In genomic region chr5:16007750-16008415, GRCh38 we compare ENCODE assay signal across 22 cellular contexts.
"Had no signal": no experiment of that assay in that cellular context is flagged by ENCODE, and none has a peak within 500 bp of the region (broad histone marks: within the 10 kb centered on the region; RNA-seq: fewer than 3 reads in every experiment).

No MANE protein-coding gene starts in this region.

- H3K9ac ChIP-seq: KMS-11 had no signal

- H3K27ac Mint-ChIP-seq: IgD-negative memory B cell had no signal

- H3K4me1 Mint-ChIP-seq: IgD-negative memory B cell had no signal

- ATAC-seq: K562, SK-N-SH treated with all-trans-retinoic acid at 6 μM for 48 hours had no signal

- DNase-seq: Kasumi-1, MM.1S, NCI-H1092 treated with DMSO at 0.1 percent for 48 hours, NCI-H1436, NCI-H187, NCI-H2029, NCI-H2081 treated with DMSO at 0.1 percent for 48 hours, NCI-H2171, NCI-H226, NCI-H446, NCI-H510A, NCI-H524 treated with DMSO at 0.1 percent for 48 hours, NCI-H69, NCI-H774, RPMI8226, SHP77 treated with DMSO at 0.1 percent for 48 hours, SJCRH30 had no signal

- H3K36me3 Mint-ChIP-seq: IgD-negative memory B cell had no signal

- H3K27ac ChIP-seq: HL-60, KMS-11, SJCRH30 had no signal

- H3K27me3 ChIP-seq: SJCRH30 had no signal

- H3K36me3 ChIP-seq: SJCRH30 had no signal

- H3K4me3 ChIP-seq: K562, SJCRH30 had no signal

- H3K4me2 ChIP-seq: KMS-11 had no signal

- H3K27me3 Mint-ChIP-seq: IgD-negative memory B cell had no signal
